In the genomic region with DNA sequence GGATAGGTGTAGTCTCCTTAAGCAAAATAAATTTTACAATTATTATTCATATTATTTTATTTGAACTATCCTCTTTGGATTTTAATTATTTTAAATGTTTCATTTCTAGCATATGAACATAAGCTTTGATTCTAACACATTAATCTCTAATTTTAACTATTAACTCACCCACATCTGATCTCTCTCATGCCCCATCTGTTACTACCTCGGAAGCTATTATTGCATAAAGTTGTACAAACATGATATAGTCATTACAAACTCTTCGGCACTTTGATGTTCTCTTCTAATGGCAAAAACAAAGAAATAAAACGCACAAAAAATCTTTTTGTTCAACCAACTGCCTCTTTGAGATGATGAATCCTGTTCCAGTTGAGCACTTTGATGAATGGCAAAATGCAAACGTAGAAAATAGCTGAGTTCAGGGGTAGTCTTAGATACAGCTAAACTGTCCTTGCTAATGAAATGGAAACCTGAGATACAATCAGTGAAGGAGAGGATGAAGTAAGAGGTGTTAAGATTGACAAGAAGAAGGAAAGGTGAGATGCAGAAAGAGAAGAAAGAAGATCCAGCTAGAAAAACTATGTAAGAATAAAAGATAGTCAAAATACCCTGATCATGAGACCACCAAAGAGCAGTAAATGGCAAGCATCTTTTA, we compare ENCODE assay signal across 19 cellular contexts. TPM values are rescaled to one million over a fixed set of nuclear protein-coding genes. Genes with fewer than 3 reads are reported as not detected.
DNase-seq lines count a peak whose midpoint lies in the region; ATAC-seq, FAIRE-seq and TF ChIP-seq lines count a peak whose summit lies in the region.
"Had no signal": no experiment of that assay in that cellular context is flagged by ENCODE, and none has a peak within 500 bp of the region (broad histone marks: within the 10 kb centered on the region; RNA-seq: fewer than 3 reads in every experiment).

No MANE protein-coding gene starts in this region.

- no peaks in the 10 kb centered on the region for H3K36me3 ChIP-seq in kidney (ENCODE audit: control insufficient read depth in 1 of 2, insufficient read depth in 2 of 2, low read length in 2 of 2)
- H3K36me3 ChIP-seq in gastrocnemius medialis = no peaks in the 10 kb centered on the region
- H3K36me3 ChIP-seq: HAP-1 had no signal

- H3K4me1 ChIP-seq in kidney (ENCODE audit: control insufficient read depth in 1 of 2, insufficient read depth in 1 of 2, low read depth in 1 of 2, low read length in 2 of 2) (no peaks in the 10 kb centered on the region), gastrocnemius medialis (peaks cover 0 to 16% of the 10 kb centered on the region in 2 donors)
- H3K4me1 ChIP-seq: HAP-1 had no signal

- H3K27ac ChIP-seq in kidney (ENCODE audit: low read depth in 2 of 2, low read length in 2 of 2) = no peak overlapping the region
- peak overlapping the region; percentile 56 to 73 (median 66) for H3K27ac ChIP-seq in gastrocnemius medialis

- TF ChIP-seq CTCF in kidney (IDR thresholded peaks at IDR 0.05; ENCODE audit: borderline replicate concordance, extremely low read depth, insufficient read depth) (no peak), gastrocnemius medialis (IDR thresholded peaks at IDR 0.05 in 4 of 5, conservative IDR thresholded peaks at IDR 0.05 in 1 of 5) (no peak)

- FAIRE-seq in G401.6 (lab: Jason Lieb, UNC) (peak; percentile 33), kidney (lab: Jason Lieb, UNC) (peak; percentile 25)
- FAIRE-seq: GM12892, H54 had no signal

- H3K4me3 ChIP-seq in kidney (ENCODE audit: low read length in 2 of 2) (no peak overlapping the region), gastrocnemius medialis (peak overlapping the region in 2 of 4 donors; percentile 31 to 41)
- H3K4me3 ChIP-seq: HAP-1 had no signal

- TF ChIP-seq POLR2A in gastrocnemius medialis (IDR thresholded peaks at IDR 0.05) = no peak

- intact Hi-C loops in kidney (cut with DNase I) = no loop called here
- intact Hi-C loops in gastrocnemius medialis (cut with DNase I; ENCODE audit: low total_unique reads) = loop anchor here (10.0 kb wide), 1 partner anchor 831 kb away; no protein-coding TSS in a partner anchor
- intact Hi-C loops in head of caudate nucleus (cut with DNase I) = no loop called here

- no peaks in the 10 kb centered on the region for H3K27me3 ChIP-seq in gastrocnemius medialis

- H3K9me3 ChIP-seq in kidney (ENCODE audit: control insufficient read depth in 1 of 2, low read length in 2 of 2) (no peaks in the 10 kb centered on the region), gastrocnemius medialis (no peaks in the 10 kb centered on the region)
- H3K9me3 ChIP-seq: HAP-1 had no signal

- peak; percentile 29 for DNase-seq in NCI-H524 treated with DMSO at 0.1 percent for 48 hours (lab: John Stamatoyannopoulos, UW)
- DNase-seq in kidney = no peak
- DNase-seq in gastrocnemius medialis = no peak
- DNase-seq in head of caudate nucleus = no peak
- DNase-seq in NOMO-1 treated with dmso at 0.1 percent for 144 hours (lab: John Stamatoyannopoulos, UW; ENCODE audit: unreplicated experiment) = no peak
- DNase-seq: 8988T; C1 segment of cervical spinal cord; Calu3; CD4-positive, alpha-beta memory T cell; COR-L47; DND-41; GDM1; GOT3; HFFc6 had no signal

- H3K9ac ChIP-seq in kidney (ENCODE audit: low read length in 2 of 2) = no peak overlapping the region

- ATAC-seq in gastrocnemius medialis = peak; percentile 83 to 89
- no peak for ATAC-seq in HG02623 (IDR thresholded peaks at IDR 0.05; ENCODE audit: unreplicated experiment)

- in situ Hi-C loops in gastrocnemius medialis (cut with MboI; ENCODE audit: low sequenced_read_pairs in 4 of 4) = no loop called here

RNA-seq across cellular contexts. Expression of gene EPM2A, which starts 41.1 kb away (rescaled TPM):
- total RNA-seq in kidney = 9.6 TPM
- 7.8 TPM for polyA plus RNA-seq in kidney (ENCODE audit: insufficient read depth, low read depth, low replicate concordance)
- 10 to 100 TPM; 51.9 to 100.0 (median 68.2) TPM for total RNA-seq in gastrocnemius medialis

Comparison
In these comparisons a context has a peak if more than half of its experiments do, and no peak if none do; other contexts are left out.
1. H3K27ac ChIP-seq: peak in gastrocnemius medialis (4 of 4); none in kidney (0 of 2).